11 cellular contexts compared by ENCODE assay signal in genomic region chr17:61825448-61826137, GRCh38.
"Had no signal": no experiment of that assay in that cellular context is flagged by ENCODE, and none has a peak within 500 bp of the region (broad histone marks: within the 10 kb centered on the region; RNA-seq: fewer than 3 reads in every experiment).

No MANE protein-coding gene starts in this region.

- H3K4me2 ChIP-seq: GM23338 had no signal

- ATAC-seq: GM23338, HCT116 had no signal

- H2AFZ ChIP-seq: GM23248, GM23338 had no signal

- DNase-seq: GM23248, GOT3, H7, H9, HCEC 1CT, HFFc6 had no signal

- H3K4me3 ChIP-seq: GM23248, GM23338, HAP-1 had no signal

- H3K9me3 ChIP-seq: HAP-1 had no signal

- H3K27ac ChIP-seq: GM23248 had no signal

- FAIRE-seq: H1, H54 had no signal

- H3K9ac ChIP-seq: GM23248 had no signal
